Comparison of ENCODE assay signal across 8 cellular contexts in genomic region chr16:89602273-89602951, GRCh38. TPM values are rescaled to one million over a fixed set of nuclear protein-coding genes. Genes with fewer than 3 reads are reported as not detected.
DNase-seq lines count a peak whose midpoint lies in the region; ATAC-seq and TF ChIP-seq lines count a peak whose summit lies in the region.

No MANE protein-coding gene starts in this region.

- intact Hi-C loops in left cardiac atrium (cut with DNase I) (no loop called here), Right ventricle myocardium inferior (cut with DNase I) (no loop called here)

- ATAC-seq in left cardiac atrium (peak; percentile 57 to 96), Right ventricle myocardium inferior (no peak), SK-N-SH treated with all-trans-retinoic acid at 6 μM for 48 hours (peak; percentile 93), HG02623 (IDR thresholded peaks at IDR 0.05; ENCODE audit: unreplicated experiment) (no peak)

- DNase-seq in left cardiac atrium (peak; percentile 58), Right ventricle myocardium inferior (ENCODE audit: missing footprints) (no peak), iPS-NIHi7 (ENCODE audit: extremely low spot score) (peak; percentile 73), cerebellar nuclear complex (lab: John Stamatoyannopoulos, UW) (no peak)
- DNase-seq in activated naive CD4-positive, alpha-beta T cell treated with anti-CD3 and anti-CD28 coated beads, Interleukin-2, amount 50 U/mL, for 16 hours = peak; percentile 72
- peak; percentile 77 for DNase-seq in stimulated activated CD4-positive, alpha-beta T cell treated with anti-CD3 and anti-CD28 coated beads, Interleukin-4, amount 100 ng/mL, for 24 hours

TF ChIP-seq in SK-N-SH treated with all-trans-retinoic acid at 6 μM for 48 hours, 23 proteins besides CTCF, POLR2A, EP300 and RAD21:
- TF ChIP-seq ZNF8 (CRISPR knock-in tag; IDR thresholded peaks at IDR 0.05) = no peak
- TF ChIP-seq RARB (CRISPR knock-in tag; IDR thresholded peaks at IDR 0.05) = no peak
- TF ChIP-seq CREB5 (CRISPR knock-in tag; IDR thresholded peaks at IDR 0.05; ENCODE audit: low read depth) = no peak
- no peak for TF ChIP-seq TSHZ2 (CRISPR knock-in tag; IDR thresholded peaks at IDR 0.05)
- no peak for TF ChIP-seq TOX (CRISPR knock-in tag; IDR thresholded peaks at IDR 0.05; ENCODE audit: borderline replicate concordance)
- no peak; the same call in 1 of the 2 replicates for TF ChIP-seq PATZ1 (CRISPR knock-in tag; IDR thresholded peaks at IDR 0.05; ENCODE audit: borderline replicate concordance)

RNA-seq across cellular contexts. Expression of gene DPEP1, which starts 11.0 kb away (rescaled TPM):
- total RNA-seq in left cardiac atrium (not detected), Right ventricle myocardium inferior (not detected)

RNA-seq across cellular contexts. Expression of gene CPNE7, which starts 26.9 kb away (rescaled TPM):
- not detected for total RNA-seq in left cardiac atrium
- total RNA-seq in Right ventricle myocardium inferior = not detected

RNA-seq across cellular contexts. Expression of gene RPL13, which starts 41.9 kb away (rescaled TPM):
- total RNA-seq in left cardiac atrium = 1,000 to 10,000 TPM; 1,319 to 1,367 TPM
- 1,162 TPM for total RNA-seq in Right ventricle myocardium inferior

RNA-seq across cellular contexts. Expression of gene CHMP1A, which starts 55.1 kb away (rescaled TPM):
- total RNA-seq in left cardiac atrium (10 to 100 TPM; 41.7 to 51.9 TPM), Right ventricle myocardium inferior (40.6 TPM)

RNA-seq across cellular contexts. Expression of gene SPATA33, which starts 55.2 kb away (rescaled TPM):
- total RNA-seq in left cardiac atrium = 1 to 10 TPM; 2.4 to 3.6 TPM
- total RNA-seq in Right ventricle myocardium inferior = 1.6 TPM

Comparison
In these comparisons a context has a peak if more than half of its experiments do, and no peak if none do; other contexts are left out.
1. ATAC-seq: peak in left cardiac atrium (2 of 2) and SK-N-SH treated with all-trans-retinoic acid at 6 μM for 48 hours (single experiment); none in Right ventricle myocardium inferior (single experiment) and HG02623 (single experiment).
2. DNase-seq: peak in left cardiac atrium (single experiment), activated naive CD4-positive, alpha-beta T cell treated with anti-CD3 and anti-CD28 coated beads, Interleukin-2, amount 50 U/mL, for 16 hours (single experiment), iPS-NIHi7 (single experiment) and stimulated activated CD4-positive, alpha-beta T cell treated with anti-CD3 and anti-CD28 coated beads, Interleukin-4, amount 100 ng/mL, for 24 hours (single experiment); none in Right ventricle myocardium inferior (single experiment) and cerebellar nuclear complex (0 of 2).